In genomic region chr10:32360884-32361283, GRCh38 we compare ENCODE assay signal across 27 cellular contexts. TPM values are rescaled to one million over a fixed set of nuclear protein-coding genes. Genes with fewer than 3 reads are reported as not detected.
A peak's percentile ranks its signal among the peaks of the same experiment; 100 is the strongest.
DNase-seq lines count a peak whose midpoint lies in the region; ATAC-seq lines count a peak whose summit lies in the region.
"Had no signal": no experiment of that assay in that cellular context is flagged by ENCODE, and none has a peak within 500 bp of the region (broad histone marks: within the 10 kb centered on the region; RNA-seq: fewer than 3 reads in every experiment).

No MANE protein-coding gene starts in this region.

- H3K4me3 Mint-ChIP-seq in stimulated activated naive CD8-positive, alpha-beta T cell treated with anti-CD3 and anti-CD28 coated beads, Interleukin-15, amount 100 ng/mL, for 72 hours: no peak overlapping the region
- peak overlapping the region in 1 of 3 donors; percentile 45 for H3K4me3 Mint-ChIP-seq in T-cell
- no peak overlapping the region for H3K4me3 Mint-ChIP-seq in central memory CD8-positive, alpha-beta T cell
- H3K4me3 Mint-ChIP-seq: CD14-positive monocyte had no signal

- no peaks in the 10 kb centered on the region for H3K9me3 Mint-ChIP-seq in stimulated activated naive CD8-positive, alpha-beta T cell treated with anti-CD3 and anti-CD28 coated beads, Interleukin-15, amount 100 ng/mL, for 72 hours
- H3K9me3 Mint-ChIP-seq in T-cell: no peaks in the 10 kb centered on the region
- H3K9me3 Mint-ChIP-seq in central memory CD8-positive, alpha-beta T cell: no peaks in the 10 kb centered on the region

- no peak overlapping the region for H3K27ac Mint-ChIP-seq in stimulated activated naive CD8-positive, alpha-beta T cell treated with anti-CD3 and anti-CD28 coated beads, Interleukin-15, amount 100 ng/mL, for 72 hours
- peak overlapping the region; percentile 62 to 82 for H3K27ac Mint-ChIP-seq in T-cell
- H3K27ac Mint-ChIP-seq in central memory CD8-positive, alpha-beta T cell (ENCODE audit: low read depth): peak overlapping the region; percentile 68

- peaks cover 77% of the 10 kb centered on the region for H3K4me1 Mint-ChIP-seq in stimulated activated naive CD8-positive, alpha-beta T cell treated with anti-CD3 and anti-CD28 coated beads, Interleukin-15, amount 100 ng/mL, for 72 hours
- H3K4me1 Mint-ChIP-seq in T-cell: peaks cover 77 to 81% (median 80%) of the 10 kb centered on the region in 3 donors
- H3K4me1 Mint-ChIP-seq in central memory CD8-positive, alpha-beta T cell: peaks cover 65% of the 10 kb centered on the region

- H3K27me3 ChIP-seq in thymus (ENCODE audit: control insufficient read depth, insufficient read depth): no peaks in the 10 kb centered on the region
- H3K27me3 ChIP-seq in H7 (ENCODE audit: control insufficient read depth, insufficient read depth, low read length): no peaks in the 10 kb centered on the region
- H3K27me3 ChIP-seq: adrenal gland, body of pancreas, dorsolateral prefrontal cortex, left lung, SJCRH30, vagina had no signal

- peaks cover 34% of the 10 kb centered on the region for H3K36me3 Mint-ChIP-seq in T-cell
- H3K36me3 Mint-ChIP-seq in central memory CD8-positive, alpha-beta T cell (ENCODE audit: insufficient read depth): peaks cover 14% of the 10 kb centered on the region

- H3K36me3 ChIP-seq in thymus (ENCODE audit: control insufficient read depth, insufficient read depth) (peaks cover 8% of the 10 kb centered on the region), H7 (replicated peaks; ENCODE audit: control insufficient read depth, insufficient read depth, low read length) (no peaks in the 10 kb centered on the region)
- H3K36me3 ChIP-seq: adrenal gland, left lung, vagina had no signal

- H3K4me1 ChIP-seq in thymus (ENCODE audit: control insufficient read depth, insufficient read depth, low read length): peaks cover 9% of the 10 kb centered on the region
- H3K4me1 ChIP-seq: SJCRH30 had no signal

- POLR2A ChIA-PET in T-cell (lab: Charles Lee): interaction anchor here in 1 of 2 donors (0.7 kb wide), 1 partner anchor 441 kb away, joined by 3 read pairs; no protein-coding TSS in a partner anchor

- no peaks in the 10 kb centered on the region for H3K27me3 Mint-ChIP-seq in stimulated activated naive CD8-positive, alpha-beta T cell treated with anti-CD3 and anti-CD28 coated beads, Interleukin-15, amount 100 ng/mL, for 72 hours
- no peaks in the 10 kb centered on the region for H3K27me3 Mint-ChIP-seq in T-cell
- H3K27me3 Mint-ChIP-seq in central memory CD8-positive, alpha-beta T cell: no peaks in the 10 kb centered on the region

- no peak for DNase-seq in stimulated activated naive CD8-positive, alpha-beta T cell treated with anti-CD3 and anti-CD28 coated beads, Interleukin-15, Interleukin-2, amounts not matched to agents 100 U/mL and 50 U/mL, for 24 hours
- no peak for DNase-seq in stimulated activated naive CD8-positive, alpha-beta T cell treated with anti-CD3 and anti-CD28 coated beads, Interleukin-15, amount 100 ng/mL, for 72 hours
- no peak for DNase-seq in T-cell
- DNase-seq in central memory CD8-positive, alpha-beta T cell (ENCODE audit: low spot score in 2 of 2): no peak
- DNase-seq in putamen (ENCODE audit: low spot score): no peak
- no peak for DNase-seq in H7
- DNase-seq: activated CD4-positive, CD25-positive, alpha-beta regulatory T cell treated with anti-CD3 and anti-CD28 coated beads, Interleukin-2, amount 50 U/mL, for 72 hours; activated effector memory CD4-positive, alpha-beta T cell treated with Interleukin-2 at 50 U/mL for 16 hours; adrenal gland; body of pancreas; cerebellar nuclear complex; DMS 273 treated with DMSO at 0.1 percent for 48 hours; dorsolateral prefrontal cortex; hypothalamus; left lung; NCI-H446 treated with DMSO at 0.1 percent for 48 hours; NCI-H82; nucleus accumbens; SJCRH30; stimulated activated CD8-positive, alpha-beta memory T cell treated with anti-CD3 and anti-CD28 coated beads, Interleukin-4, amount 100 ng/mL, for 48 hours; substantia nigra had no signal

- H3K4me3 ChIP-seq in thymus (ENCODE audit: low read length): no peak overlapping the region
- no peak overlapping the region for H3K4me3 ChIP-seq in H7 (ENCODE audit: insufficient read depth, low read depth, low read length)
- H3K4me3 ChIP-seq: adrenal gland, body of pancreas, dorsolateral prefrontal cortex, left lung, SJCRH30, skin epidermis, vagina had no signal

- ATAC-seq in stimulated activated naive CD8-positive, alpha-beta T cell treated with anti-CD3 and anti-CD28 coated beads, Interleukin-15, Interleukin-2, amounts not matched to agents 100 U/mL and 50 U/mL, for 24 hours: peak; percentile 6
- ATAC-seq in stimulated activated naive CD8-positive, alpha-beta T cell treated with anti-CD3 and anti-CD28 coated beads, Interleukin-15, amount 100 ng/mL, for 72 hours: no peak
- ATAC-seq in T-cell (replicated peaks in 1 of 4): no peak
- no peak for ATAC-seq in central memory CD8-positive, alpha-beta T cell (replicated peaks; ENCODE audit: extremely low read depth, poor library complexity, severe bottlenecking)
- ATAC-seq in HG02885 (IDR thresholded peaks at IDR 0.05; ENCODE audit: poor library complexity, unreplicated experiment): no peak
- ATAC-seq: body of pancreas, left lung had no signal

- CTCF ChIA-PET in T-cell (lab: Charles Lee): interaction anchor here in 1 of 2 donors (0.5 to 1.1 kb wide), 4 partner anchors 9 to 265 kb away, joined by 3 to 6 read pairs (median 4); no protein-coding TSS in a partner anchor

- peak overlapping the region; percentile 18 for H3K27ac ChIP-seq in thymus (ENCODE audit: low read depth)
- H3K27ac ChIP-seq: adrenal gland, body of pancreas, HL-60, left lung, SJCRH30, skin epidermis, vagina had no signal

- peaks cover 1% of the 10 kb centered on the region for H3K9me3 ChIP-seq in thymus (ENCODE audit: control insufficient read depth)
- H3K9me3 ChIP-seq: adrenal gland, body of pancreas, left lung, SJCRH30, vagina had no signal

- WGBS in thymus: 91% methylated on average over 2 of the region's 2 CpGs

RNA-seq across cellular contexts. Expression of gene EPC1, which starts 13.9 kb away (rescaled TPM):
- 100 to 1,000 TPM in 3 of 5 donors, 10 to 100 TPM in 2; 88.0 to 161 (median 101) TPM for total RNA-seq in T-cell
- 35.2 TPM for polyA plus RNA-seq in thymus
- total RNA-seq in H7 (2014; rRNA removed; shearing (Covaris generic)): 9.2 and 17.5 TPM in 2 replicates

Comparison
In these comparisons a context has a peak if more than half of its experiments do, and no peak if none do; other contexts are left out.
1. H3K27ac Mint-ChIP-seq: peak in T-cell (2 of 2) and central memory CD8-positive, alpha-beta T cell (single experiment); none in stimulated activated naive CD8-positive, alpha-beta T cell treated with anti-CD3 and anti-CD28 coated beads, Interleukin-15, amount 100 ng/mL, for 72 hours (0 of 2).